12 cellular contexts compared by ENCODE assay signal in genomic region chr6:113668712-113669408, GRCh38.
DNase-seq lines count a peak whose midpoint lies in the region; ATAC-seq and TF ChIP-seq lines count a peak whose summit lies in the region.
"Had no signal": no experiment of that assay in that cellular context is flagged by ENCODE, and none has a peak within 500 bp of the region (broad histone marks: within the 10 kb centered on the region; RNA-seq: fewer than 3 reads in every experiment).

No MANE protein-coding gene starts in this region.

- intact Hi-C loops in PC-9 (cut with micrococcal nuclease; ENCODE audit: unreplicated experiment) (no loop called here), sciatic nerve (cut with DNase I) (no loop called here), Calu3 (cut with micrococcal nuclease; ENCODE audit: unreplicated experiment) (no loop called here)

- H3K9me2 ChIP-seq in PC-9 (ENCODE audit: insufficient read depth): no peaks in the 10 kb centered on the region

- H3K27me3 Mint-ChIP-seq in mesothelial cell of epicardium (ENCODE audit: low read depth) (no peaks in the 10 kb centered on the region), Calu3 (ENCODE audit: unreplicated experiment) (no peaks in the 10 kb centered on the region)

- H3K27ac Mint-ChIP-seq in mesothelial cell of epicardium (no peak overlapping the region), Calu3 (ENCODE audit: unreplicated experiment) (no peak overlapping the region)
- H3K27ac Mint-ChIP-seq: activated T-helper 1 cell treated with anti-CD3 and anti-CD28 coated beads, Interleukin-12 subunit alpha, Interleukin-12 subunit beta, Interleukin-2, Interleukin-4 antibody, amounts not matched to agents 30 ng/mL and 10 ng/mL and 1 ng/mL, durations not matched to agents 14 hours and 24 hours and 36 hours; immature natural killer cell; natural killer cell treated with Interleukin-12 subunit alpha and Interleukin-12 subunit beta and Interleukin-15 and Interleukin-18, amount 100 ng/mL, for 72 hours had no signal

- H4K20me1 ChIP-seq in PC-9 (ENCODE audit: insufficient read depth): no peaks in the 10 kb centered on the region

- no peaks in the 10 kb centered on the region for H3K9me3 ChIP-seq in PC-9 (ENCODE audit: insufficient read depth, low read depth)

- H3K36me3 ChIP-seq in PC-9 (ENCODE audit: low read depth): no peaks in the 10 kb centered on the region

- H3F3A ChIP-seq in PC-9 (ENCODE audit: insufficient read depth, low read depth): no peaks in the 10 kb centered on the region

- TF ChIP-seq CTCF in PC-9 (conservative IDR thresholded peaks at IDR 0.05) (no peak), mesothelial cell of epicardium (IDR thresholded peaks at IDR 0.05; ENCODE audit: unreplicated experiment) (no peak), Calu3 (IDR thresholded peaks at IDR 0.05; ENCODE audit: unreplicated experiment) (no peak)

- H3K4me2 ChIP-seq in PC-9: no peak overlapping the region

- H3K9me3 Mint-ChIP-seq in mesothelial cell of epicardium: no peaks in the 10 kb centered on the region
- H3K9me3 Mint-ChIP-seq in Calu3 (ENCODE audit: low read depth, unreplicated experiment): no peaks in the 10 kb centered on the region
- H3K9me3 Mint-ChIP-seq: activated T-helper 1 cell treated with anti-CD3 and anti-CD28 coated beads, Interleukin-12 subunit alpha, Interleukin-12 subunit beta, Interleukin-2, Interleukin-4 antibody, amounts not matched to agents 30 ng/mL and 10 ng/mL and 1 ng/mL, durations not matched to agents 14 hours and 24 hours and 36 hours; natural killer cell treated with Interleukin-12 subunit alpha and Interleukin-12 subunit beta and Interleukin-15 and Interleukin-18, amount 100 ng/mL, for 72 hours had no signal

- peaks cover 14% of the 10 kb centered on the region; the same call in 1 of the 2 replicates for H3K4me1 ChIP-seq in PC-9 (replicated peaks; ENCODE audit: insufficient read depth)

- H3K27ac ChIP-seq in PC-9: 0 out of 2 replicates have a peak overlapping the region, but pooled peaks have one; percentile 21

- no peak overlapping the region for H3K4me3 ChIP-seq in PC-9

- CTCF ChIA-PET in PC-9 (lab: Charles Lee) (no interaction called here), Calu3 (lab: Charles Lee) (interaction anchor here (0.5 to 0.7 kb wide), 2 partner anchors 55 to 117 kb away, joined by 3 to 5 read pairs; no protein-coding TSS in a partner anchor)

- no peak overlapping the region for H2AFZ ChIP-seq in PC-9

- no peaks in the 10 kb centered on the region for H3K27me3 ChIP-seq in PC-9 (ENCODE audit: insufficient read depth, low read depth)

- H3K79me2 ChIP-seq in PC-9 (ENCODE audit: low read depth): no peaks in the 10 kb centered on the region

- BruUV-seq in PC-9 (replicated peaks; lab: Mats Ljungman, UMichigan) (no TSS peak), Calu3 (replicated peaks; lab: Mats Ljungman, UMichigan) (no TSS peak)

- H3K4me1 Mint-ChIP-seq in mesothelial cell of epicardium (peaks cover 26% of the 10 kb centered on the region), Calu3 (ENCODE audit: low read depth, unreplicated experiment) (no peaks in the 10 kb centered on the region)
- H3K4me1 Mint-ChIP-seq: immature natural killer cell had no signal

- H3K4me3 Mint-ChIP-seq in mesothelial cell of epicardium (no peak overlapping the region), Calu3 (ENCODE audit: low read depth, unreplicated experiment) (no peak overlapping the region)
- H3K4me3 Mint-ChIP-seq: activated T-helper 1 cell treated with anti-CD3 and anti-CD28 coated beads, Interleukin-12 subunit alpha, Interleukin-12 subunit beta, Interleukin-2, Interleukin-4 antibody, amounts not matched to agents 30 ng/mL and 10 ng/mL and 1 ng/mL, durations not matched to agents 14 hours and 24 hours and 36 hours; immature natural killer cell; natural killer cell treated with Interleukin-12 subunit alpha and Interleukin-12 subunit beta and Interleukin-15 and Interleukin-18, amount 100 ng/mL, for 72 hours had no signal

- ATAC-seq in HG03066 (IDR thresholded peaks at IDR 0.05; ENCODE audit: low read depth, unreplicated experiment) (peak; percentile 59), sciatic nerve (peak; percentile 74), HG02981 (IDR thresholded peaks at IDR 0.05; ENCODE audit: unreplicated experiment) (no peak)
- ATAC-seq: natural killer cell treated with Interleukin-12 subunit alpha and Interleukin-12 subunit beta and Interleukin-15 and Interleukin-18, amount 100 ng/mL, for 72 hours had no signal

- DNase-seq in NCI-H2081 (lab: John Stamatoyannopoulos, UW) (peak; percentile 26 to 55), NCI-H2081 treated with DMSO at 0.1 percent for 48 hours (lab: John Stamatoyannopoulos, UW) (no peak), PC-9 (peak in 1 of 2 experiments; percentile 74), sciatic nerve (ENCODE audit: low spot score) (no peak), mesothelial cell of epicardium (ENCODE audit: low spot score in 2 of 2, unreplicated experiment in 2 of 2) (no peak), Calu3 (no peak)
- DNase-seq: immature natural killer cell, SIG-M5 had no signal

- POLR2A ChIA-PET in PC-9 (lab: Charles Lee; ENCODE audit: unreplicated experiment): interaction anchor here (0.6 kb wide), 1 partner anchor 563 kb away, joined by 4 read pairs; no protein-coding TSS in a partner anchor

- H3K36me3 Mint-ChIP-seq in mesothelial cell of epicardium (no peaks in the 10 kb centered on the region), Calu3 (ENCODE audit: insufficient read depth, unreplicated experiment) (no peaks in the 10 kb centered on the region)
- H3K36me3 Mint-ChIP-seq: immature natural killer cell; natural killer cell treated with Interleukin-12 subunit alpha and Interleukin-12 subunit beta and Interleukin-15 and Interleukin-18, amount 100 ng/mL, for 72 hours had no signal

Comparison
In these comparisons a context has a peak if more than half of its experiments do, and no peak if none do; other contexts are left out.
1. DNase-seq: peak in NCI-H2081 (2 of 2); none in NCI-H2081 treated with DMSO at 0.1 percent for 48 hours (single experiment), sciatic nerve (single experiment), mesothelial cell of epicardium (0 of 2) and Calu3 (single experiment).